ENCODE assay signal across 8 cellular contexts in genomic region chr1:39509360-39510009, GRCh38. TPM values are rescaled to one million over a fixed set of nuclear protein-coding genes. Genes with fewer than 3 reads are reported as not detected.
A peak's percentile ranks its signal among the peaks of the same experiment; 100 is the strongest.
DNase-seq lines count a peak whose midpoint lies in the region; ATAC-seq and TF ChIP-seq lines count a peak whose summit lies in the region.

No MANE protein-coding gene starts in this region.

- no peak overlapping the region for H3K4me3 ChIP-seq in GM23338

- no peaks in the 10 kb centered on the region for H3F3A ChIP-seq in GM23338 (replicated peaks; ENCODE audit: low read depth)

- H2AFZ ChIP-seq in GM23338: no peak overlapping the region

- H3K9me2 ChIP-seq in GM23338 (ENCODE audit: insufficient read depth): no peaks in the 10 kb centered on the region

- in situ Hi-C loops in ACHN (cut with HindIII; ENCODE audit: low pct_ligation_motif_present, low pct_unique_long_range_greater_than_20kb, low sequenced_read_pairs): no loop called here

- H3K4me3 Mint-ChIP-seq in GM23338: no peak overlapping the region
- H3K4me3 Mint-ChIP-seq in T-helper 2 cell treated with Interferon-gamma antibody and Interleukin-4, amounts not matched to agents 5 μg/mL and 100 μg/mL, for 36 hours: peak overlapping the region; percentile 49

- H3K36me3 ChIP-seq in GM23338 (ENCODE audit: insufficient read depth): no peaks in the 10 kb centered on the region

- H3K27me3 ChIP-seq in GM23338 (ENCODE audit: insufficient read depth): peaks cover 15% of the 10 kb centered on the region

- H3K27ac ChIP-seq in GM23338 (ENCODE audit: low read depth): no peak overlapping the region

- DNase-seq in GM23338 (ENCODE audit: low spot score): peak; percentile 28
- no peak for DNase-seq in T-helper 2 cell treated with Interferon-gamma antibody and Interleukin-4, amounts not matched to agents 5 μg/mL and 100 μg/mL, for 36 hours (ENCODE audit: low spot score)
- peak; percentile 49 for DNase-seq in left kidney (ENCODE audit: low read depth, low spot score)
- no peak for DNase-seq in SW 1271 (lab: John Stamatoyannopoulos, UW)
- DNase-seq in foreskin melanocyte: no peak
- DNase-seq in ACHN: no peak
- DNase-seq in T1000 (lab: John Stamatoyannopoulos, UW): no peak

- H4K20me1 ChIP-seq in GM23338 (replicated peaks; ENCODE audit: insufficient read depth): no peaks in the 10 kb centered on the region

- H3K27me3 Mint-ChIP-seq in GM23338 (ENCODE audit: insufficient read depth, low read depth, poor library complexity): peaks cover 12% of the 10 kb centered on the region
- peaks cover 15% of the 10 kb centered on the region for H3K27me3 Mint-ChIP-seq in T-helper 2 cell treated with Interferon-gamma antibody and Interleukin-4, amounts not matched to agents 5 μg/mL and 100 μg/mL, for 36 hours (ENCODE audit: low read depth)

- TF ChIP-seq CTCF in GM23338 (conservative IDR thresholded peaks at IDR 0.05; ENCODE audit: low read depth in 2 of 2): no peak

- H3K79me2 ChIP-seq in GM23338 (replicated peaks; ENCODE audit: insufficient read depth): no peaks in the 10 kb centered on the region

- ATAC-seq in GM18502 (IDR thresholded peaks at IDR 0.05; ENCODE audit: poor library complexity, unreplicated experiment) (peak; percentile 68), GM23338 (no peak)

- H3K4me1 ChIP-seq in GM23338 (ENCODE audit: insufficient read depth): no peaks in the 10 kb centered on the region; the same call in 1 of the 2 replicates

- H3K9me3 Mint-ChIP-seq in GM23338: no peaks in the 10 kb centered on the region
- no peaks in the 10 kb centered on the region for H3K9me3 Mint-ChIP-seq in T-helper 2 cell treated with Interferon-gamma antibody and Interleukin-4, amounts not matched to agents 5 μg/mL and 100 μg/mL, for 36 hours

- H3K27ac Mint-ChIP-seq in GM23338: no peak overlapping the region
- H3K27ac Mint-ChIP-seq in T-helper 2 cell treated with Interferon-gamma antibody and Interleukin-4, amounts not matched to agents 5 μg/mL and 100 μg/mL, for 36 hours: no peak overlapping the region

- no peaks in the 10 kb centered on the region for H3K36me3 Mint-ChIP-seq in GM23338 (ENCODE audit: low read depth)
- H3K36me3 Mint-ChIP-seq in T-helper 2 cell treated with Interferon-gamma antibody and Interleukin-4, amounts not matched to agents 5 μg/mL and 100 μg/mL, for 36 hours (ENCODE audit: low read depth): no peaks in the 10 kb centered on the region

- peaks cover 12% of the 10 kb centered on the region; the same call in 2 of the 3 replicates for H3K4me1 Mint-ChIP-seq in GM23338
- peaks cover 9% of the 10 kb centered on the region for H3K4me1 Mint-ChIP-seq in T-helper 2 cell treated with Interferon-gamma antibody and Interleukin-4, amounts not matched to agents 5 μg/mL and 100 μg/mL, for 36 hours (ENCODE audit: low read depth)

- no peak overlapping the region for H3K4me2 ChIP-seq in GM23338

TF ChIP-seq in GM23338, 12 proteins besides CTCF, POLR2A, EP300 and RAD21 (continues in another document):
- TF ChIP-seq EZH2phosphoT487 (IDR thresholded peaks at IDR 0.05; ENCODE audit: unreplicated experiment): no peak
- TF ChIP-seq, protein P1, sequence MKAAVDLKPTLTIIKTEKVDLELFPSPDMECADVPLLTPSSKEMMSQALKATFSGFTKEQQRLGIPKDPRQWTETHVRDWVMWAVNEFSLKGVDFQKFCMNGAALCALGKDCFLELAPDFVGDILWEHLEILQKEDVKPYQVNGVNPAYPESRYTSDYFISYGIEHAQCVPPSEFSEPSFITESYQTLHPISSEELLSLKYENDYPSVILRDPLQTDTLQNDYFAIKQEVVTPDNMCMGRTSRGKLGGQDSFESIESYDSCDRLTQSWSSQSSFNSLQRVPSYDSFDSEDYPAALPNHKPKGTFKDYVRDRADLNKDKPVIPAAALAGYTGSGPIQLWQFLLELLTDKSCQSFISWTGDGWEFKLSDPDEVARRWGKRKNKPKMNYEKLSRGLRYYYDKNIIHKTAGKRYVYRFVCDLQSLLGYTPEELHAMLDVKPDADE (IDR thresholded peaks at IDR 0.05): no peak
- TF ChIP-seq, protein P2, sequence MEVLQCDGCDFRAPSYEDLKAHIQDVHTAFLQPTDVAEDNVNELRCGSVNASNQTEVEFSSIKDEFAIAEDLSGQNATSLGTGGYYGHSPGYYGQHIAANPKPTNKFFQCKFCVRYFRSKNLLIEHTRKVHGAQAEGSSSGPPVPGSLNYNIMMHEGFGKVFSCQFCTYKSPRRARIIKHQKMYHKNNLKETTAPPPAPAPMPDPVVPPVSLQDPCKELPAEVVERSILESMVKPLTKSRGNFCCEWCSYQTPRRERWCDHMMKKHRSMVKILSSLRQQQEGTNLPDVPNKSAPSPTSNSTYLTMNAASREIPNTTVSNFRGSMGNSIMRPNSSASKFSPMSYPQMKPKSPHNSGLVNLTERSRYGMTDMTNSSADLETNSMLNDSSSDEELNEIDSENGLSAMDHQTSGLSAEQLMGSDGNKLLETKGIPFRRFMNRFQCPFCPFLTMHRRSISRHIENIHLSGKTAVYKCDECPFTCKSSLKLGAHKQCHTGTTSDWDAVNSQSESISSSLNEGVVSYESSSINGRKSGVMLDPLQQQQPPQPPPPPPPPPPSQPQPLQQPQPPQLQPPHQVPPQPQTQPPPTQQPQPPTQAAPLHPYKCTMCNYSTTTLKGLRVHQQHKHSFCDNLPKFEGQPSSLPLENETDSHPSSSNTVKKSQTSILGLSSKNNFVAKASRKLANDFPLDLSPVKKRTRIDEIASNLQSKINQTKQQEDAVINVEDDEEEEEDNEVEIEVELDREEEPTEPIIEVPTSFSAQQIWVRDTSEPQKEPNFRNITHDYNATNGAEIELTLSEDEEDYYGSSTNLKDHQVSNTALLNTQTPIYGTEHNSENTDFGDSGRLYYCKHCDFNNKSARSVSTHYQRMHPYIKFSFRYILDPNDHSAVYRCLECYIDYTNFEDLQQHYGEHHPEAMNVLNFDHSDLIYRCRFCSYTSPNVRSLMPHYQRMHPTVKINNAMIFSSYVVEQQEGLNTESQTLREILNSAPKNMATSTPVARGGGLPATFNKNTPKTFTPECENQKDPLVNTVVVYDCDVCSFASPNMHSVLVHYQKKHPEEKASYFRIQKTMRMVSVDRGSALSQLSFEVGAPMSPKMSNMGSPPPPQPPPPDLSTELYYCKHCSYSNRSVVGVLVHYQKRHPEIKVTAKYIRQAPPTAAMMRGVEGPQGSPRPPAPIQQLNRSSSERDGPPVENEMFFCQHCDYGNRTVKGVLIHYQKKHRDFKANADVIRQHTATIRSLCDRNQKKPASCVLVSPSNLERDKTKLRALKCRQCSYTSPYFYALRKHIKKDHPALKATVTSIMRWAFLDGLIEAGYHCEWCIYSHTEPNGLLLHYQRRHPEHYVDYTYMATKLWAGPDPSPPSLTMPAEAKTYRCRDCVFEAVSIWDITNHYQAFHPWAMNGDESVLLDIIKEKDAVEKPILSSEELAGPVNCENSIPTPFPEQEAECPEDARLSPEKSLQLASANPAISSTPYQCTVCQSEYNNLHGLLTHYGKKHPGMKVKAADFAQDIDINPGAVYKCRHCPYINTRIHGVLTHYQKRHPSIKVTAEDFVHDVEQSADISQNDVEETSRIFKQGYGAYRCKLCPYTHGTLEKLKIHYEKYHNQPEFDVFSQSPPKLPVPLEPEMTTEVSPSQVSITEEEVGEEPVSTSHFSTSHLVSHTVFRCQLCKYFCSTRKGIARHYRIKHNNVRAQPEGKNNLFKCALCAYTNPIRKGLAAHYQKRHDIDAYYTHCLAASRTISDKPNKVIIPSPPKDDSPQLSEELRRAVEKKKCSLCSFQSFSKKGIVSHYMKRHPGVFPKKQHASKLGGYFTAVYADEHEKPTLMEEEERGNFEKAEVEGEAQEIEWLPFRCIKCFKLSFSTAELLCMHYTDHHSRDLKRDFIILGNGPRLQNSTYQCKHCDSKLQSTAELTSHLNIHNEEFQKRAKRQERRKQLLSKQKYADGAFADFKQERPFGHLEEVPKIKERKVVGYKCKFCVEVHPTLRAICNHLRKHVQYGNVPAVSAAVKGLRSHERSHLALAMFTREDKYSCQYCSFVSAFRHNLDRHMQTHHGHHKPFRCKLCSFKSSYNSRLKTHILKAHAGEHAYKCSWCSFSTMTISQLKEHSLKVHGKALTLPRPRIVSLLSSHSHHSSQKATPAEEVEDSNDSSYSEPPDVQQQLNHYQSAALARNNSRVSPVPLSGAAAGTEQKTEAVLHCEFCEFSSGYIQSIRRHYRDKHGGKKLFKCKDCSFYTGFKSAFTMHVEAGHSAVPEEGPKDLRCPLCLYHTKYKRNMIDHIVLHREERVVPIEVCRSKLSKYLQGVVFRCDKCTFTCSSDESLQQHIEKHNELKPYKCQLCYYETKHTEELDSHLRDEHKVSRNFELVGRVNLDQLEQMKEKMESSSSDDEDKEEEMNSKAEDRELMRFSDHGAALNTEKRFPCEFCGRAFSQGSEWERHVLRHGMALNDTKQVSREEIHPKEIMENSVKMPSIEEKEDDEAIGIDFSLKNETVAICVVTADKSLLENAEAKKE (CRISPR knock-in tag; IDR thresholded peaks at IDR 0.05): no peak
- TF ChIP-seq JUNB (IDR thresholded peaks at IDR 0.05; ENCODE audit: unreplicated experiment): no peak
- TF ChIP-seq CREB1 (CRISPR knock-in tag; IDR thresholded peaks at IDR 0.05; ENCODE audit: low read depth): no peak
- no peak for TF ChIP-seq EZH2 (IDR thresholded peaks at IDR 0.05; ENCODE audit: low read depth, unreplicated experiment)
- no peak for TF ChIP-seq ZNF114 (CRISPR knock-in tag; IDR thresholded peaks at IDR 0.05)
- no peak for TF ChIP-seq ZNF331 (CRISPR knock-in tag; IDR thresholded peaks at IDR 0.05; ENCODE audit: low read depth)
- no peak for TF ChIP-seq NANOG (IDR thresholded peaks at IDR 0.05; ENCODE audit: borderline replicate concordance)
- TF ChIP-seq STAT1 (IDR thresholded peaks at IDR 0.05; ENCODE audit: unreplicated experiment): no peak

RNA-seq across cellular contexts. Expression of gene BMP8A, which starts 18.0 kb away (rescaled TPM):
- total RNA-seq in GM23338 (2014; rRNA removed; shearing (Covaris generic)): 0.63 and 1.3 TPM in 2 replicates
- polyA plus RNA-seq in GM23338 (2016; fragmentation: Nextera tagmentation; extraction: Ambion mirVana): 0.34 TPM in 1 of 2 replicates, not detected in the other

Comparison
In these comparisons a context has a peak if more than half of its experiments do, and no peak if none do; other contexts are left out.
1. DNase-seq: peak in GM23338 (single experiment) and left kidney (single experiment); none in T-helper 2 cell treated with Interferon-gamma antibody and Interleukin-4, amounts not matched to agents 5 μg/mL and 100 μg/mL, for 36 hours (single experiment), SW 1271 (0 of 2), foreskin melanocyte (single experiment), ACHN (single experiment) and T1000 (single experiment).